ENCODE assay signal across 17 cellular contexts in the genomic region with DNA sequence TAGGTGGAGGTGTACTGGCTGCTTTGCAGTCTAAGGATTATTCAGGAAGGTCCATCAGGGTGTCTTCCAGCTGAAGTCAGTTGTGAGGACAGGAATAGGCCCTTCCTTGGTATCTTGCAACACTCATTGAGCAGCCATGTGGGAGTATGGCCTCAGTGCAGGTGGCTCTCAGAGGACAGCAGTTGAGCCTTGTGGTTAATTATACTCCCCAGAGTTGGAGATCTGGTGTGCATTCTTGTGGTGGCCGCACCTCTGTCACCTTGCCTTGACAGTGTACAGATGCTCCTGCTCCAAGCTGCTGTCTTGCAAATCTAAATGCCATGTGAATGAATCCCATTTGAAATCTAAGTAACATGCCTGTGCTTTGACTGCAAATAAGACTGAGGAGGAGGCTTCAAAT.
DNase-seq lines count a peak whose midpoint lies in the region; ATAC-seq, FAIRE-seq and TF ChIP-seq lines count a peak whose summit lies in the region.
"Had no signal": no experiment of that assay in that cellular context is flagged by ENCODE, and none has a peak within 500 bp of the region (broad histone marks: within the 10 kb centered on the region; RNA-seq: fewer than 3 reads in every experiment).

No MANE protein-coding gene starts in this region.

- H3K4me2 ChIP-seq in mammary epithelial cell (ENCODE audit: insufficient read depth, low read depth, low read length) (no peak overlapping the region), GM12878 (ENCODE audit: control insufficient read depth, insufficient read depth) (no peak overlapping the region)

- intact Hi-C loops in mammary epithelial cell (cut with micrococcal nuclease) (no loop called here), breast epithelium (cut with DNase I; ENCODE audit: low total_unique reads) (no loop called here), GM12878 (cut with micrococcal nuclease; ENCODE audit: unreplicated experiment) (no loop called here), kidney (cut with DNase I) (no loop called here)

- in situ Hi-C loops in mammary epithelial cell (cut with MboI; ENCODE audit: low sequenced_read_pairs in 2 of 2) = no loop called here
- in situ Hi-C loops in GM12878 (cut with MboI) = no loop called here
- in situ Hi-C loops in GM13977 (cut with MboI; ENCODE audit: low pct_unique_long_range_greater_than_20kb, low sequenced_read_pairs, unreplicated experiment) = no loop called here

- H2AFZ ChIP-seq in mammary epithelial cell (ENCODE audit: low read depth, low read length) (no peak overlapping the region), GM12878 (ENCODE audit: control insufficient read depth, low read depth, low read length) (no peak overlapping the region)

- CTCF ChIA-PET in mammary epithelial cell (lab: Charles Lee; ENCODE audit: low non-redundant PET) = no interaction called here
- CTCF ChIA-PET in GM12878 (lab: Yijun Ruan, JAX) = interaction anchor here (0.6 kb wide), 1 partner anchor 899 kb away, joined by 3 read pairs; no protein-coding TSS in a partner anchor

- H3K79me2 ChIP-seq in mammary epithelial cell (ENCODE audit: insufficient read depth, low read length) (no peaks in the 10 kb centered on the region), GM12878 (ENCODE audit: control insufficient read depth, insufficient read depth, low read length) (no peaks in the 10 kb centered on the region)

- BruUV-seq in mammary epithelial cell (replicated peaks; lab: Mats Ljungman, UMichigan) (no TSS peak), GM12878 (replicated peaks; lab: Mats Ljungman, UMichigan) (no TSS peak)

- SMC1A ChIA-PET in GM12878 (lab: Charles Lee; ENCODE audit: uncharacterized antibody, unreplicated experiment) = no interaction called here

- no peak overlapping the region for H3K9ac ChIP-seq in mammary epithelial cell (ENCODE audit: insufficient read depth, low read length)
- no peak overlapping the region for H3K9ac ChIP-seq in GM12878 (ENCODE audit: control insufficient read depth, insufficient read depth, low read length)
- H3K9ac ChIP-seq in kidney (ENCODE audit: low read length in 2 of 2) = no peak overlapping the region

- DNase-seq in mammary epithelial cell (peak; percentile 31), breast epithelium (ENCODE audit: low spot score in 2 of 2) (no peak), GM12878 (ENCODE audit: low read depth, low spot score) (no peak), kidney (peak; percentile 24), erythroblast (lab: John Stamatoyannopoulos, UW) (no peak), GM13977 (ENCODE audit: low spot score) (no peak), GDM1 (lab: John Stamatoyannopoulos, UW) (no peak), DMS153 (lab: John Stamatoyannopoulos, UW) (no peak)
- DNase-seq: 8988T, NCI-H1105, NCI-H1694 treated with DMSO at 0.1 percent for 48 hours, NCI-H446 treated with DMSO at 0.1 percent for 48 hours, NCI-H774, SIG-M5 had no signal

- H3K27ac ChIP-seq in mammary epithelial cell (ENCODE audit: insufficient read depth, low read depth, low read length) (no peak overlapping the region), breast epithelium (no peak overlapping the region), GM12878 (ENCODE audit: control insufficient read depth, insufficient read depth) (no peak overlapping the region), kidney (ENCODE audit: low read depth in 2 of 2, low read length in 2 of 2) (no peak overlapping the region)
- H3K27ac ChIP-seq: C4-2B had no signal

- H3K36me3 ChIP-seq in mammary epithelial cell (ENCODE audit: insufficient read depth, low read length) (no peaks in the 10 kb centered on the region), breast epithelium (no peaks in the 10 kb centered on the region), GM12878 (ENCODE audit: control insufficient read depth in 2 of 2, insufficient read depth in 2 of 2, low read length in 1 of 2) (no peaks in the 10 kb centered on the region), kidney (ENCODE audit: control insufficient read depth in 1 of 2, insufficient read depth in 2 of 2, low read length in 2 of 2) (no peaks in the 10 kb centered on the region)

- H4K20me1 ChIP-seq in mammary epithelial cell (ENCODE audit: insufficient read depth, low read length) = no peaks in the 10 kb centered on the region
- H4K20me1 ChIP-seq in GM12878 (ENCODE audit: control insufficient read depth, insufficient read depth) = no peaks in the 10 kb centered on the region

- dilution Hi-C loops in mammary epithelial cell (cut with HindIII; ENCODE audit: low sequenced_read_pairs) = no loop called here

- TF ChIP-seq POLR2A in breast epithelium (IDR thresholded peaks at IDR 0.05) (no peak), GM12878 (IDR thresholded peaks at IDR 0.05; ENCODE audit: low read depth, low read length) (no peak), erythroblast (IDR thresholded peaks at IDR 0.05; ENCODE audit: low read length) (no peak)

- POLR2A ChIA-PET in GM12878 (lab: Charles Lee) = no interaction called here

- TF ChIP-seq CTCF in mammary epithelial cell (conservative IDR thresholded peaks at IDR 0.05 in 1 of 2, IDR thresholded peaks at IDR 0.05 in 1 of 2; ENCODE audit: extremely low read depth in 1 of 2, insufficient read depth in 1 of 2, low read depth in 1 of 2, low read length in 2 of 2) = no peak
- TF ChIP-seq CTCF in breast epithelium (IDR thresholded peaks at IDR 0.05) = no peak
- TF ChIP-seq CTCF in GM12878 (IDR thresholded peaks at IDR 0.05 in 2 of 3, conservative IDR thresholded peaks at IDR 0.05 in 1 of 3; ENCODE audit: control insufficient read depth in 2 of 3, extremely low read depth in 1 of 3, insufficient read depth in 1 of 3, low read depth in 3 of 3, low read length in 3 of 3) = no peak
- no peak for TF ChIP-seq CTCF in kidney (IDR thresholded peaks at IDR 0.05; ENCODE audit: borderline replicate concordance, extremely low read depth, insufficient read depth)
- TF ChIP-seq CTCF in GM13977 (IDR thresholded peaks at IDR 0.05; ENCODE audit: extremely low read depth, insufficient read depth, missing control alignments) = no peak

- ATAC-seq in GM12878 = peak; percentile 22; the same call in 2 of the 3 replicates

- TF ChIP-seq EP300 in GM12878 (IDR thresholded peaks at IDR 0.05; ENCODE audit: borderline replicate concordance in 1 of 2, control insufficient read depth in 1 of 2, low read depth in 2 of 2, low read length in 2 of 2) = no peak

- H3K4me3 ChIP-seq in mammary epithelial cell (replicated peaks in 1 of 3; ENCODE audit: insufficient read depth in 1 of 3, low read depth in 2 of 3, low read length in 3 of 3) (no peak overlapping the region), breast epithelium (no peak overlapping the region), GM12878 (no peak overlapping the region), kidney (ENCODE audit: low read length in 2 of 2) (no peak overlapping the region)

- no peak for TF ChIP-seq RAD21 in GM12878 (IDR thresholded peaks at IDR 0.05; ENCODE audit: insufficient read depth, low read depth, low read length)

- H3K9me3 ChIP-seq in mammary epithelial cell (replicated peaks; ENCODE audit: insufficient read depth, low read length) = no peaks in the 10 kb centered on the region
- H3K9me3 ChIP-seq in breast epithelium = no peaks in the 10 kb centered on the region
- no peaks in the 10 kb centered on the region for H3K9me3 ChIP-seq in GM12878 (replicated peaks; ENCODE audit: control insufficient read depth, insufficient read depth, low read length)
- no peaks in the 10 kb centered on the region for H3K9me3 ChIP-seq in kidney (ENCODE audit: control insufficient read depth in 1 of 2, low read length in 2 of 2)

- FAIRE-seq in GM12878 (lab: Jason Lieb, UNC) (no peak), kidney (lab: Jason Lieb, UNC) (no peak)
- FAIRE-seq: GM19239, HTR-8/SVneo had no signal

- H3K27me3 ChIP-seq in mammary epithelial cell (ENCODE audit: insufficient read depth, low read length) = no peaks in the 10 kb centered on the region
- no peaks in the 10 kb centered on the region for H3K27me3 ChIP-seq in breast epithelium
- no peaks in the 10 kb centered on the region for H3K27me3 ChIP-seq in GM12878 (replicated peaks in 1 of 2; ENCODE audit: control insufficient read depth in 2 of 2, insufficient read depth in 2 of 2, low read length in 1 of 2)

- RAD21 ChIA-PET in GM12878 (lab: Charles Lee; ENCODE audit: unreplicated experiment) = no interaction called here

- H3K4me1 ChIP-seq in mammary epithelial cell (ENCODE audit: insufficient read depth, low read length) (no peaks in the 10 kb centered on the region), breast epithelium (no peaks in the 10 kb centered on the region), GM12878 (ENCODE audit: control insufficient read depth, insufficient read depth, low read length) (no peaks in the 10 kb centered on the region), kidney (ENCODE audit: control insufficient read depth in 1 of 2, insufficient read depth in 1 of 2, low read depth in 1 of 2, low read length in 2 of 2) (no peaks in the 10 kb centered on the region)

- WGBS in mammary epithelial cell (ENCODE audit: low coverage, missing lambda C conversion rate) = 100% methylated on average over 1 of the region's 1 CpG
- 20% methylated on average over 1 of the region's 1 CpG for WGBS in GM12878 (ENCODE audit: insufficient coverage, insufficient replicate concordance, low lambda C conversion rate, missing lambda C conversion rate)

TF ChIP-seq in GM12878, 131 proteins besides CTCF, POLR2A, EP300 and RAD21 (continues in another document):
- TF ChIP-seq PBX3 (IDR thresholded peaks at IDR 0.05; ENCODE audit: insufficient replicate concordance, low read depth, low read length) (no peak), TARDBP (IDR thresholded peaks at IDR 0.05; ENCODE audit: borderline replicate concordance) (no peak), IKZF1 (conservative IDR thresholded peaks at IDR 0.05) (no peak), NFXL1 (IDR thresholded peaks at IDR 0.05; ENCODE audit: borderline replicate concordance) (no peak), PML (IDR thresholded peaks at IDR 0.05; ENCODE audit: low read length) (no peak), ZNF622 (IDR thresholded peaks at IDR 0.05) (no peak), GATAD2B (conservative IDR thresholded peaks at IDR 0.05; ENCODE audit: low read depth) (no peak), SUZ12 (IDR thresholded peaks at IDR 0.05; ENCODE audit: unreplicated experiment) (no peak), CHD4 (IDR thresholded peaks at IDR 0.05) (no peak), STAT1 (conservative IDR thresholded peaks at IDR 0.05) (no peak), WRNIP1 (IDR thresholded peaks at IDR 0.05; ENCODE audit: borderline replicate concordance, low read depth, low read length) (no peak), CHD1 (IDR thresholded peaks at IDR 0.05; ENCODE audit: low read depth, low read length) (no peak)

Comparison
In these comparisons a context has a peak if more than half of its experiments do, and no peak if none do; other contexts are left out.
1. DNase-seq: peak in mammary epithelial cell (single experiment) and kidney (single experiment); none in breast epithelium (0 of 2), GM12878 (single experiment), erythroblast (0 of 2), GM13977 (single experiment), GDM1 (single experiment) and DMS153 (single experiment).